30 cellular contexts compared by ENCODE assay signal in the genomic region with DNA sequence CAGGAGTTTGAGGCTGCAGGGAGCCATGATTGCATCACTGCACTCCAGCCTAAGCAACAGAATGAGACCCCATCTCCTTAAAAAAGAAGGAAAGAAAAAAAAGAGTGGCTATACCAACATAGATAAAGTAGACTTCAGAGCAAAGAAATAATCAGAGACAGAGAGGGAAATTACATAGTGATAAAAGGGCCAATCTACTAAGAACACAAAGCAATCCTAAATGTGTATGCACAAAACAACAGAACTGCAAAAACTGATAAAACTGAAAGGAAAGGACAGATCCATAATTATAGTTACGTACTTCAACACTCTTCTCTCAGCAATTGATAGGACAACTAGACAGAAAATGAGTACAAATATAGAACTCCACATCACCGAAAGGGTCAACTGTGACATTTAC. TPM values are rescaled to one million over a fixed set of nuclear protein-coding genes. Genes with fewer than 3 reads are reported as not detected.
"Had no signal": no experiment of that assay in that cellular context is flagged by ENCODE, and none has a peak within 500 bp of the region (broad histone marks: within the 10 kb centered on the region; RNA-seq: fewer than 3 reads in every experiment).

No MANE protein-coding gene starts in this region.

- H3K27ac ChIP-seq: stomach, suprapubic skin, testis, thoracic aorta, thyroid gland, tibial artery, tibial nerve, transverse colon, upper lobe of left lung, upper lobe of right lung, uterus, vagina had no signal

- H3K36me3 ChIP-seq: stomach, suprapubic skin, thoracic aorta, thyroid gland, tibial artery, tibial nerve, transverse colon, upper lobe of left lung, upper lobe of right lung, uterus, vagina had no signal

- H3K27me3 ChIP-seq: testis, thyroid gland, tibial artery, tibial nerve, transverse colon, upper lobe of left lung, upper lobe of right lung, uterus, vagina had no signal

- H3K9me3 ChIP-seq: testis, thyroid gland, uterus, vagina had no signal

- ATAC-seq: stimulated activated effector memory CD8-positive, alpha-beta T cell treated with anti-CD3 and anti-CD28 coated beads, Interleukin-12 subunit alpha, Interleukin-12 subunit beta, amount 100 ng/mL, for 72 hours; stimulated activated memory B cell treated with anti-CD40 and anti-IgM and Interleukin-4, amounts not matched to agents 10 μg/mL and 1 μg/mL and 100 μg/mL, for 72 hours; stimulated activated naive B cell treated with anti-CD40 and anti-IgM and Interleukin-4, amounts not matched to agents 10 μg/mL and 1 μg/mL and 100 μg/mL, for 72 hours; stimulated activated naive CD8-positive, alpha-beta T cell treated with anti-CD3 and anti-CD28 coated beads, Interleukin-15, amount 100 ng/mL, for 72 hours; stimulated activated naive CD8-positive, alpha-beta T cell treated with anti-CD3 and anti-CD28 coated beads, Interleukin-15, Interleukin-2, amounts not matched to agents 100 U/mL and 50 U/mL, for 24 hours; upper lobe of right lung had no signal

- DNase-seq: stimulated activated CD4-positive, alpha-beta T cell treated with anti-CD3 and anti-CD28 coated beads, Interleukin-2, amount 100 ng/mL, for 48 hours; stimulated activated CD4-positive, alpha-beta T cell treated with anti-CD3 and anti-CD28 coated beads, Interleukin-4, amount 100 ng/mL, for 1 hour; stimulated activated CD4-positive, alpha-beta T cell treated with anti-CD3 and anti-CD28 coated beads, Interleukin-4, amount 100 ng/mL, for 24 hours; stimulated activated CD4-positive, alpha-beta T cell treated with anti-CD3 and anti-CD28 coated beads, Interleukin-4, amount 100 ng/mL, for 4 hours; stimulated activated CD8-positive, alpha-beta memory T cell treated with anti-CD3 and anti-CD28 coated beads, Interleukin-4, amount 100 ng/mL, for 48 hours; stimulated activated naive B cell treated with anti-CD40 and anti-IgM and Interleukin-4, amounts not matched to agents 10 μg/mL and 1 μg/mL and 100 μg/mL, for 72 hours; stimulated activated naive CD4-positive, alpha-beta T cell; stimulated activated naive CD4-positive, alpha-beta T cell treated with Interleukin-2 at 50 U/mL for 16 hours; stimulated activated naive CD8-positive, alpha-beta T cell treated with anti-CD3 and anti-CD28 coated beads, Interleukin-15, amount 100 ng/mL, for 72 hours; stimulated activated naive CD8-positive, alpha-beta T cell treated with anti-CD3 and anti-CD28 coated beads, Interleukin-15, Interleukin-2, amounts not matched to agents 100 U/mL and 50 U/mL, for 24 hours; stomach; substantia nigra; testis; thyroid gland; tibial artery; transverse colon; trophoblast cell; upper lobe of left lung; upper lobe of right lung; uterus had no signal

- H3K4me3 ChIP-seq: stomach, suprapubic skin, testis, thoracic aorta, thyroid gland, tibial artery, tibial nerve, transverse colon, upper lobe of left lung, upper lobe of right lung, uterus, vagina had no signal

- H3K4me1 ChIP-seq: stomach, suprapubic skin, testis, thyroid gland, tibial artery, tibial nerve, transverse colon, upper lobe of left lung, upper lobe of right lung, uterus, vagina had no signal

RNA-seq across cellular contexts. Expression of a gene that starts 17.8 kb away (rescaled TPM):
- total RNA-seq: stomach, subcutaneous adipose tissue, suprapubic skin, temporal lobe, thoracic aorta, thyroid gland, transverse colon, upper lobe of left lung, upper lobe of right lung, ureter, uterus, vagina had no signal
- polyA plus RNA-seq: stomach, urinary bladder had no signal
